Comparison of ENCODE assay signal across 2 cellular contexts in genomic region chr2:3586220-3586619, GRCh38.
TF ChIP-seq lines count a peak whose summit lies in the region.

No MANE protein-coding gene starts in this region.

TF ChIP-seq in A549, 52 proteins besides CTCF, POLR2A, EP300 and RAD21:
- no peak for TF ChIP-seq FOSB (CRISPR knock-in tag; IDR thresholded peaks at IDR 0.05)
- no peak for TF ChIP-seq RFX5 (IDR thresholded peaks at IDR 0.05)
- TF ChIP-seq, protein P1, sequence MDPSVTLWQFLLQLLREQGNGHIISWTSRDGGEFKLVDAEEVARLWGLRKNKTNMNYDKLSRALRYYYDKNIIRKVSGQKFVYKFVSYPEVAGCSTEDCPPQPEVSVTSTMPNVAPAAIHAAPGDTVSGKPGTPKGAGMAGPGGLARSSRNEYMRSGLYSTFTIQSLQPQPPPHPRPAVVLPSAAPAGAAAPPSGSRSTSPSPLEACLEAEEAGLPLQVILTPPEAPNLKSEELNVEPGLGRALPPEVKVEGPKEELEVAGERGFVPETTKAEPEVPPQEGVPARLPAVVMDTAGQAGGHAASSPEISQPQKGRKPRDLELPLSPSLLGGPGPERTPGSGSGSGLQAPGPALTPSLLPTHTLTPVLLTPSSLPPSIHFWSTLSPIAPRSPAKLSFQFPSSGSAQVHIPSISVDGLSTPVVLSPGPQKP (IDR thresholded peaks at IDR 0.05; ENCODE audit: low read depth, low read length) = no peak
- TF ChIP-seq MAZ (IDR thresholded peaks at IDR 0.05; ENCODE audit: borderline replicate concordance, low read depth, low read length) = no peak
- no peak for TF ChIP-seq MYC (IDR thresholded peaks at IDR 0.05; ENCODE audit: borderline replicate concordance, low read length)
- TF ChIP-seq RNF2 (IDR thresholded peaks at IDR 0.05; ENCODE audit: borderline replicate concordance, low read depth) = no peak
- TF ChIP-seq NPAS2 (CRISPR knock-in tag; IDR thresholded peaks at IDR 0.05; ENCODE audit: borderline replicate concordance) = no peak
- TF ChIP-seq CHD4 (IDR thresholded peaks at IDR 0.05; ENCODE audit: borderline replicate concordance) = no peak

TF ChIP-seq in liver, 16 proteins besides CTCF, POLR2A, EP300 and RAD21:
- TF ChIP-seq REST (IDR thresholded peaks at IDR 0.05) = no peak
- TF ChIP-seq HNF4A (conservative IDR thresholded peaks at IDR 0.05) = no peak
- no peak for TF ChIP-seq HNF4G (IDR thresholded peaks at IDR 0.05)
